ENCODE assay signal across 13 cellular contexts in genomic region chr5:125059255-125060050, GRCh38.
DNase-seq lines count a peak whose midpoint lies in the region; ATAC-seq and TF ChIP-seq lines count a peak whose summit lies in the region.
"Had no signal": no experiment of that assay in that cellular context is flagged by ENCODE, and none has a peak within 500 bp of the region (broad histone marks: within the 10 kb centered on the region; RNA-seq: fewer than 3 reads in every experiment).

No MANE protein-coding gene starts in this region.

- H3K36me3 ChIP-seq in HCT116 (ENCODE audit: control insufficient read depth in 1 of 2, insufficient read depth in 2 of 2, low read length in 2 of 2) (no peaks in the 10 kb centered on the region), parathyroid adenoma (ENCODE audit: control insufficient read depth, insufficient read depth, low read length) (no peaks in the 10 kb centered on the region), GM23338 (ENCODE audit: insufficient read depth) (no peaks in the 10 kb centered on the region)
- H3K36me3 ChIP-seq: MG63, tibial artery had no signal

- H2AFZ ChIP-seq in HCT116 (ENCODE audit: low read depth, low read length, poor library complexity, severe bottlenecking) (peak overlapping the region; percentile 47), parathyroid adenoma (peak overlapping the region; percentile 10), GM23338 (no peak overlapping the region)

- no TSS peak for BruUV-seq in HCT116 (replicated peaks; lab: Mats Ljungman, UMichigan)

- POLR2A ChIA-PET in HCT116 (lab: Charles Lee), result no interaction called here

- H3K4me3 Mint-ChIP-seq in GM23338, result no peak overlapping the region
- H3K4me3 Mint-ChIP-seq: activated naive CD8-positive, alpha-beta T cell treated with anti-CD3 and anti-CD28 coated beads, Interleukin-2, amount 50 U/mL, for 24 hours had no signal

- peaks cover 15 to 21% of the 10 kb centered on the region in 2 experiments for H3K4me1 ChIP-seq in HCT116 (ENCODE audit: control insufficient read depth in 1 of 2, insufficient read depth in 2 of 2, low read length in 2 of 2)
- peaks cover 19% of the 10 kb centered on the region for H3K4me1 ChIP-seq in parathyroid adenoma
- H3K4me1 ChIP-seq in GM23338 (ENCODE audit: insufficient read depth), result peaks cover 66% of the 10 kb centered on the region

- H3K9me3 ChIP-seq in HCT116 (ENCODE audit: control insufficient read depth in 1 of 2, insufficient read depth in 1 of 2, low read depth in 1 of 2, low read length in 2 of 2), result no peaks in the 10 kb centered on the region
- no peaks in the 10 kb centered on the region for H3K9me3 ChIP-seq in parathyroid adenoma (ENCODE audit: control insufficient read depth, low read length)
- H3K9me3 ChIP-seq: MG63, tibial artery had no signal

- H3K4me3 ChIP-seq in HCT116 (replicated peaks in 1 of 2; ENCODE audit: low read depth in 1 of 2, low read length in 2 of 2) (no peak overlapping the region), parathyroid adenoma (ENCODE audit: low read depth, low read length) (no peak overlapping the region), GM23338 (no peak overlapping the region)
- H3K4me3 ChIP-seq: MG63, tibial artery had no signal

- no peak overlapping the region for H3K27ac Mint-ChIP-seq in GM23338
- H3K27ac Mint-ChIP-seq: activated naive CD8-positive, alpha-beta T cell treated with anti-CD3 and anti-CD28 coated beads, Interleukin-2, amount 50 U/mL, for 24 hours had no signal

- peak overlapping the region; percentile 15; the same call in 1 of the 2 replicates for H3K27ac ChIP-seq in HCT116 (ENCODE audit: low read depth, low read length)
- H3K27ac ChIP-seq in parathyroid adenoma, result peak overlapping the region; percentile 45
- H3K27ac ChIP-seq in GM23338 (ENCODE audit: low read depth), result no peak overlapping the region
- H3K27ac ChIP-seq: tibial artery had no signal

- no peak for TF ChIP-seq RAD21 in HCT116 (IDR thresholded peaks at IDR 0.05; ENCODE audit: low read depth)

- TF ChIP-seq CTCF in HCT116 (IDR thresholded peaks at IDR 0.05 in 2 of 3, conservative IDR thresholded peaks at IDR 0.05 in 1 of 3; ENCODE audit: borderline replicate concordance in 1 of 3, insufficient read depth in 1 of 3, low read depth in 2 of 3, low read length in 2 of 3), result no peak
- TF ChIP-seq CTCF in parathyroid adenoma (IDR thresholded peaks at IDR 0.05), result no peak
- TF ChIP-seq CTCF in GM23338 (conservative IDR thresholded peaks at IDR 0.05; ENCODE audit: low read depth in 2 of 2), result no peak
- TF ChIP-seq CTCF in omental fat pad (IDR thresholded peaks at IDR 0.05), result no peak

- RAD21 ChIA-PET in HCT116 (lab: Charles Lee; ENCODE audit: low non-redundant PET in 1 of 2, low total read pairs in 2 of 2, uncharacterized antibody in 2 of 2, unreplicated experiment in 2 of 2), result interaction anchor here in 1 of 2 experiments (0.6 kb wide), 1 partner anchor 524 kb away, joined by 3 read pairs; no protein-coding TSS in a partner anchor

- H3K27me3 ChIP-seq in HCT116 (ENCODE audit: insufficient read depth, low read length) (no peaks in the 10 kb centered on the region), parathyroid adenoma (ENCODE audit: control insufficient read depth, insufficient read depth, low read length) (no peaks in the 10 kb centered on the region), GM23338 (ENCODE audit: insufficient read depth) (no peaks in the 10 kb centered on the region)
- H3K27me3 ChIP-seq: MG63, tibial artery had no signal

- no peak overlapping the region for H3K9ac ChIP-seq in HCT116 (ENCODE audit: low read length)
- H3K9ac ChIP-seq in parathyroid adenoma, result no peak overlapping the region

- H3K9me2 ChIP-seq in HCT116 (ENCODE audit: insufficient read depth), result no peaks in the 10 kb centered on the region
- H3K9me2 ChIP-seq in GM23338 (ENCODE audit: insufficient read depth), result peaks cover 5% of the 10 kb centered on the region; the same call in 1 of the 2 replicates

- H3K4me1 Mint-ChIP-seq in GM23338, result peaks cover 59% of the 10 kb centered on the region
- H3K4me1 Mint-ChIP-seq: activated naive CD8-positive, alpha-beta T cell treated with anti-CD3 and anti-CD28 coated beads, Interleukin-2, amount 50 U/mL, for 24 hours had no signal

- H3K9me3 Mint-ChIP-seq in GM23338, result no peaks in the 10 kb centered on the region; the same call in 2 of the 3 replicates

- peaks cover 14% of the 10 kb centered on the region for H3F3A ChIP-seq in GM23338 (replicated peaks; ENCODE audit: low read depth)

- H3K36me3 Mint-ChIP-seq in GM23338 (ENCODE audit: low read depth), result no peaks in the 10 kb centered on the region

- peaks cover 1% of the 10 kb centered on the region for H3K27me3 Mint-ChIP-seq in GM23338 (ENCODE audit: insufficient read depth, low read depth, poor library complexity)
- H3K27me3 Mint-ChIP-seq: activated naive CD8-positive, alpha-beta T cell treated with anti-CD3 and anti-CD28 coated beads, Interleukin-2, amount 50 U/mL, for 24 hours had no signal

- ATAC-seq in HCT116 (peak; percentile 86), esophagus mucosa (peak; percentile 48), GM23338 (no peak), omental fat pad (ENCODE audit: low FRiP score) (no peak)
- ATAC-seq: activated naive CD8-positive, alpha-beta T cell treated with anti-CD3 and anti-CD28 coated beads, Interleukin-2, amount 50 U/mL, for 24 hours had no signal

- H4K20me1 ChIP-seq in HCT116 (ENCODE audit: insufficient read depth), result no peaks in the 10 kb centered on the region
- H4K20me1 ChIP-seq in GM23338 (replicated peaks; ENCODE audit: insufficient read depth), result no peaks in the 10 kb centered on the region

- intact Hi-C loops in HCT116 (cut with micrococcal nuclease), result no loop called here

- no peaks in the 10 kb centered on the region for H3K79me2 ChIP-seq in HCT116 (ENCODE audit: insufficient read depth, low read length)
- H3K79me2 ChIP-seq in parathyroid adenoma, result no peaks in the 10 kb centered on the region
- no peaks in the 10 kb centered on the region for H3K79me2 ChIP-seq in GM23338 (replicated peaks; ENCODE audit: insufficient read depth)

- CTCF ChIA-PET in HCT116 (lab: Charles Lee), result no interaction called here

- H3K4me2 ChIP-seq in HCT116 (ENCODE audit: low read length), result peak overlapping the region; percentile 25
- H3K4me2 ChIP-seq in parathyroid adenoma (ENCODE audit: low read length), result no peak overlapping the region
- H3K4me2 ChIP-seq in GM23338, result no peak overlapping the region

- no peak for TF ChIP-seq POLR2A in HCT116 (IDR thresholded peaks at IDR 0.05; ENCODE audit: borderline replicate concordance, extremely low read depth, insufficient read depth, insufficient read length)

- DNase-seq in HCT116 (ENCODE audit: low read depth, low spot score), result peak; percentile 54
- DNase-seq in NCI-H748 (lab: John Stamatoyannopoulos, UW; ENCODE audit: unreplicated experiment), result peak; percentile 71
- DNase-seq in GM23338 (ENCODE audit: low spot score), result no peak
- no peak for DNase-seq in stimulated activated CD4-positive, alpha-beta T cell treated with anti-CD3 and anti-CD28 coated beads, Interleukin-4, amount 100 ng/mL, for 24 hours
- DNase-seq in omental fat pad (ENCODE audit: low spot score), result no peak
- DNase-seq: activated CD4-positive, CD25-positive, alpha-beta regulatory T cell treated with anti-CD3 and anti-CD28 coated beads, Interleukin-2, amount 50 U/mL, for 72 hours; activated naive CD8-positive, alpha-beta T cell treated with anti-CD3 and anti-CD28 coated beads, Interleukin-2, amount 50 U/mL, for 24 hours; cortex of kidney; MG63; stimulated activated CD4-positive, alpha-beta T cell treated with anti-CD3 and anti-CD28 coated beads, Interleukin-15, amount 100 ng/mL, for 24 hours; tibial artery had no signal

TF ChIP-seq in HCT116, 20 proteins besides CTCF, POLR2A, EP300 and RAD21:
- TF ChIP-seq FOSL1 (IDR thresholded peaks at IDR 0.05; ENCODE audit: low read depth) (peak; percentile 22; the same call in 1 of the 2 replicates), SRF (IDR thresholded peaks at IDR 0.05; ENCODE audit: low read depth) (no peak), TCF7L2 (IDR thresholded peaks at IDR 0.05; ENCODE audit: borderline replicate concordance, extremely low read depth, insufficient read depth, insufficient read length) (peak; percentile 76), CBX3 (IDR thresholded peaks at IDR 0.05; ENCODE audit: low read depth) (0 out of 2 replicates have a peak, but pooled peaks have one; percentile 12), JUND (IDR thresholded peaks at IDR 0.05) (peak; percentile 55)

TF ChIP-seq in GM23338, 12 proteins besides CTCF, POLR2A, EP300 and RAD21:
- TF ChIP-seq JUNB (IDR thresholded peaks at IDR 0.05; ENCODE audit: unreplicated experiment) (no peak), STAT1 (IDR thresholded peaks at IDR 0.05; ENCODE audit: unreplicated experiment) (no peak), CREB1 (CRISPR knock-in tag; IDR thresholded peaks at IDR 0.05; ENCODE audit: low read depth) (no peak)

Comparison
In these comparisons a context has a peak if more than half of its experiments do, and no peak if none do; other contexts are left out.
1. ATAC-seq: peak in HCT116 (single experiment) and esophagus mucosa (single experiment); none in GM23338 (single experiment) and omental fat pad (single experiment).
2. DNase-seq: peak in HCT116 (single experiment) and NCI-H748 (single experiment); none in GM23338 (single experiment), stimulated activated CD4-positive, alpha-beta T cell treated with anti-CD3 and anti-CD28 coated beads, Interleukin-4, amount 100 ng/mL, for 24 hours (single experiment) and omental fat pad (single experiment).